ENCODE assay signal across 11 cellular contexts in the genomic region with DNA sequence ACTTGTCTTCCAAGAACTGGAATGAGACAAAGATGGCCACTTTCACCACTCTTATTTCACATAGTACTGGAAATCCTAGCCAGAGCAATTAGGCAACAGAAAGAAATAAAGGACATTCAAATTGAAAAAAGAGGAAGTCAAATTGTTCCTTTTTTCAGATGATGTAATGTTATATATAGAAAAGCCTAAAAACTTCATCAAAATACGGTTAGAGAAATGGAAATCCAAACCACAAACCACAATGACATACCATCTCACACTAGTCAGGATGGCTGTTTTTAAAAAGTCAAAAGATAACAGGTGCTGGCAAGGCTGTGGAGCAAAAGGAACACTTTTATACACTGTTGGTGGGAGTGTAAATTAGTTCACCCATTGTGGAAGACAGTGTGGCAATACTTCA.
DNase-seq lines count a peak whose midpoint lies in the region; ATAC-seq and TF ChIP-seq lines count a peak whose summit lies in the region.
"Had no signal": no experiment of that assay in that cellular context is flagged by ENCODE, and none has a peak within 500 bp of the region (broad histone marks: within the 10 kb centered on the region; RNA-seq: fewer than 3 reads in every experiment).

No MANE protein-coding gene starts in this region.

- intact Hi-C loops in OCI-LY7 (cut with micrococcal nuclease; ENCODE audit: unreplicated experiment), result no loop called here

- H2AFZ ChIP-seq in OCI-LY7 (ENCODE audit: low read length), result 0 out of 2 replicates have a peak overlapping the region, but pooled peaks have one; percentile 22

- H3K79me2 ChIP-seq in OCI-LY7 (ENCODE audit: insufficient read depth, low read depth, low read length), result no peaks in the 10 kb centered on the region

- H3K4me3 ChIP-seq in OCI-LY7 (ENCODE audit: low read depth, low read length, poor library complexity, severe bottlenecking), result peak overlapping the region; percentile 8
- H3K4me3 ChIP-seq: SJSA1 had no signal

- CTCF ChIA-PET in OCI-LY7 (lab: Charles Lee; ENCODE audit: unreplicated experiment), result no interaction called here

- TF ChIP-seq CTCF in OCI-LY7 (conservative IDR thresholded peaks at IDR 0.05; ENCODE audit: low read length), result no peak

- H3K9me3 Mint-ChIP-seq in natural killer cell treated with Interleukin-12 subunit alpha and Interleukin-12 subunit beta and Interleukin-15 and Interleukin-18, amount 100 ng/mL, for 72 hours, result no peaks in the 10 kb centered on the region

- no peaks in the 10 kb centered on the region for H3K9me2 ChIP-seq in OCI-LY7 (ENCODE audit: insufficient read depth, low read length)

- no TSS peak for BruUV-seq in OCI-LY7 (replicated peaks; lab: Mats Ljungman, UMichigan)

- no peaks in the 10 kb centered on the region for H4K20me1 ChIP-seq in OCI-LY7 (ENCODE audit: insufficient read depth, low read length)

- H3K9me3 ChIP-seq in OCI-LY7 (ENCODE audit: low read length), result no peaks in the 10 kb centered on the region
- H3K9me3 ChIP-seq: SJSA1 had no signal

- DNase-seq in OCI-LY7 (ENCODE audit: low spot score), result peak; percentile 64
- DNase-seq in natural killer cell treated with Interleukin-12 subunit alpha and Interleukin-12 subunit beta and Interleukin-15 and Interleukin-18, amount 100 ng/mL, for 72 hours (ENCODE audit: low spot score), result no peak
- DNase-seq in NCI-H187 treated with DMSO at 0.1 percent for 48 hours (lab: John Stamatoyannopoulos, UW), result no peak
- DNase-seq in SHP77 (lab: John Stamatoyannopoulos, UW), result no peak
- no peak for DNase-seq in inferior parietal cortex (ENCODE audit: extremely low spot score)
- no peak for DNase-seq in stimulated activated CD4-positive, alpha-beta T cell treated with anti-CD3 and anti-CD28 coated beads, Interleukin-15, amount 100 ng/mL, for 24 hours
- DNase-seq: mesendoderm had no signal

- H3K4me1 ChIP-seq in OCI-LY7 (ENCODE audit: insufficient read depth, low read length, poor library complexity, severe bottlenecking), result peaks cover 21% of the 10 kb centered on the region

- no peaks in the 10 kb centered on the region for H3K36me3 ChIP-seq in OCI-LY7 (ENCODE audit: insufficient read depth, low read length)
- H3K36me3 ChIP-seq: SJSA1 had no signal

- peak; percentile 82 for ATAC-seq in GM19328 (IDR thresholded peaks at IDR 0.05; ENCODE audit: unreplicated experiment)
- ATAC-seq in HG03064 (IDR thresholded peaks at IDR 0.05; ENCODE audit: low read depth, unreplicated experiment), result peak; percentile 83
- peak; percentile 60 to 69 for ATAC-seq in natural killer cell treated with Interleukin-12 subunit alpha and Interleukin-12 subunit beta and Interleukin-15 and Interleukin-18, amount 100 ng/mL, for 72 hours

- POLR2A ChIA-PET in OCI-LY7 (lab: Charles Lee), result interaction anchor here (1.2 kb wide), 1 partner anchor 19 kb away, joined by 3 read pairs; no protein-coding TSS in a partner anchor

- H3K4me3 Mint-ChIP-seq in natural killer cell treated with Interleukin-12 subunit alpha and Interleukin-12 subunit beta and Interleukin-15 and Interleukin-18, amount 100 ng/mL, for 72 hours, result no peak overlapping the region
- H3K4me3 Mint-ChIP-seq: brain had no signal

- H3K27me3 Mint-ChIP-seq in natural killer cell treated with Interleukin-12 subunit alpha and Interleukin-12 subunit beta and Interleukin-15 and Interleukin-18, amount 100 ng/mL, for 72 hours, result no peaks in the 10 kb centered on the region

- peaks cover 5% of the 10 kb centered on the region for H3K36me3 Mint-ChIP-seq in natural killer cell treated with Interleukin-12 subunit alpha and Interleukin-12 subunit beta and Interleukin-15 and Interleukin-18, amount 100 ng/mL, for 72 hours
- H3K36me3 Mint-ChIP-seq: brain had no signal

- peaks cover 27 to 45% of the 10 kb centered on the region in 2 donors for H3K4me1 Mint-ChIP-seq in natural killer cell treated with Interleukin-12 subunit alpha and Interleukin-12 subunit beta and Interleukin-15 and Interleukin-18, amount 100 ng/mL, for 72 hours (ENCODE audit: low read depth in 2 of 2)
- H3K4me1 Mint-ChIP-seq: brain had no signal

- no peak overlapping the region for H3K27ac Mint-ChIP-seq in natural killer cell treated with Interleukin-12 subunit alpha and Interleukin-12 subunit beta and Interleukin-15 and Interleukin-18, amount 100 ng/mL, for 72 hours
- H3K27ac Mint-ChIP-seq: brain had no signal

- H3K27ac ChIP-seq in OCI-LY7 (ENCODE audit: low read depth, low read length, poor library complexity, severe bottlenecking), result peak overlapping the region; percentile 52
- H3K27ac ChIP-seq: SJSA1 had no signal

- H3K4me2 ChIP-seq in OCI-LY7 (ENCODE audit: low read length), result peak overlapping the region; percentile 32
